In genomic region chr1:193473932-193474331, GRCh38 we compare ENCODE assay signal across 21 cellular contexts.
"Had no signal": no experiment of that assay in that cellular context is flagged by ENCODE, and none has a peak within 500 bp of the region (broad histone marks: within the 10 kb centered on the region; RNA-seq: fewer than 3 reads in every experiment).

No MANE protein-coding gene starts in this region.

- H3K27me3 ChIP-seq: dorsolateral prefrontal cortex, right atrium auricular region, sigmoid colon, tibial nerve, upper lobe of left lung had no signal

- H3K4me3 ChIP-seq: dorsolateral prefrontal cortex, mucosa of descending colon, prostate gland, right atrium auricular region, sigmoid colon, thoracic aorta, tibial nerve, upper lobe of left lung had no signal

- H3K27me3 Mint-ChIP-seq: naive B cell; natural killer cell treated with Interleukin-12 subunit alpha and Interleukin-12 subunit beta and Interleukin-15 and Interleukin-18, amount 100 ng/mL, for 72 hours; stimulated activated memory B cell treated with anti-CD40 and anti-IgM and Interleukin-4, amounts not matched to agents 10 μg/mL and 1 μg/mL and 100 μg/mL, for 72 hours had no signal

- H2AFZ ChIP-seq: parathyroid adenoma had no signal

- H3K4me1 Mint-ChIP-seq: mesothelial cell of epicardium, neural crest cell had no signal

- DNase-seq: dorsolateral prefrontal cortex; effector CD4-positive, alpha-beta T cell; head of caudate nucleus; mesenchymal stem cell; mucosa of descending colon; naive B cell; sigmoid colon; stimulated activated CD4-positive, alpha-beta T cell treated with anti-CD3 and anti-CD28 coated beads, Interleukin-2, amount 100 ng/mL, for 24 hours; stimulated activated CD4-positive, alpha-beta T cell treated with anti-CD3 and anti-CD28 coated beads, Interleukin-4, amount 100 ng/mL, for 24 hours; stimulated activated naive CD8-positive, alpha-beta T cell treated with anti-CD3 and anti-CD28 coated beads, Interleukin-15, Interleukin-2, amounts not matched to agents 100 U/mL and 50 U/mL, for 24 hours; substantia nigra; upper lobe of left lung had no signal

- H3K27ac Mint-ChIP-seq: mesothelial cell of epicardium; natural killer cell treated with Interleukin-12 subunit alpha and Interleukin-12 subunit beta and Interleukin-15 and Interleukin-18, amount 100 ng/mL, for 72 hours; stimulated activated memory B cell treated with anti-CD40 and anti-IgM and Interleukin-4, amounts not matched to agents 10 μg/mL and 1 μg/mL and 100 μg/mL, for 72 hours had no signal

- ATAC-seq: mucosa of descending colon; natural killer cell treated with Interleukin-12 subunit alpha and Interleukin-12 subunit beta and Interleukin-15 and Interleukin-18, amount 100 ng/mL, for 72 hours; stimulated activated memory B cell treated with anti-CD40 and anti-IgM and Interleukin-4, amounts not matched to agents 10 μg/mL and 1 μg/mL and 100 μg/mL, for 72 hours; stimulated activated naive CD8-positive, alpha-beta T cell treated with anti-CD3 and anti-CD28 coated beads, Interleukin-15, Interleukin-2, amounts not matched to agents 100 U/mL and 50 U/mL, for 24 hours had no signal

- H3K4me3 Mint-ChIP-seq: mesothelial cell of epicardium; naive B cell; natural killer cell treated with Interleukin-12 subunit alpha and Interleukin-12 subunit beta and Interleukin-15 and Interleukin-18, amount 100 ng/mL, for 72 hours; neural crest cell; stimulated activated memory B cell treated with anti-CD40 and anti-IgM and Interleukin-4, amounts not matched to agents 10 μg/mL and 1 μg/mL and 100 μg/mL, for 72 hours had no signal

- H3K4me1 ChIP-seq: parathyroid adenoma, prostate gland, right atrium auricular region, sigmoid colon, tibial nerve, upper lobe of left lung had no signal

- H3K9me3 ChIP-seq: mucosa of descending colon, prostate gland, right atrium auricular region, sigmoid colon, thoracic aorta, tibial nerve, upper lobe of left lung had no signal

- H3K27ac ChIP-seq: dorsolateral prefrontal cortex, parathyroid adenoma, prostate gland, right atrium auricular region, sigmoid colon, thoracic aorta, tibial nerve, upper lobe of left lung had no signal

- H3K36me3 ChIP-seq: prostate gland, right atrium auricular region, sigmoid colon, thoracic aorta, tibial nerve, upper lobe of left lung had no signal

- H3K36me3 Mint-ChIP-seq: mesothelial cell of epicardium had no signal

- H3K79me2 ChIP-seq: parathyroid adenoma had no signal
